Comparison of ENCODE assay signal across 2 cellular contexts in the genomic region with DNA sequence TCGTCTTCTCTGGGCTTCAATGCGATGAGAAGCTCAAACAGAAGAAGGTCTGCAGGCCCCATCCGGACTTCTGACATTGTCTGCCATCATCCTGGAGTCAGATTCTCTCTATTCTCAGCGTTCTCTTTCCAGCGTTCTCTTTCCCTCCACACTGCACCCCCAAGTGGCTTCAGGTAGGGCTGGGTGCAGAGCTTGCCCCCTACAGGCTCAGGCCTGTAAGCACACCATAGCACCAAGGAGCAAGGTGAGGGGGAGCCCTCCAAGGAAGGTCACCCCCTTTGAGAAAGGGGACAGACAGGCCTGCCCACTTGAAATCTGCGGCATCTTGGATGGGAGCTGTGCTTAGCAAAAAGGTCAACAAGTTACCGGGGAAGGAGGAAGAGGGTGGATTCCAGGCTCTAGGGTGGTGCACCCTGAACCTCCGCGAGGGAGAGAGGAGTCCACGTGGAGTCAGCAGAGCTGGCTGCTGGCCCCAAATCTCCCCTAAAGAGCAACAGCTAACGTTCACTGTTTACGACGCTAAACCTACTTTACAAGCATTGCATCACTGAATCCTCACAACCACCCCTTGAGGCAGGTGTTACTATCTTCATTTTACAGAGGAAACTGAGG.
TF ChIP-seq lines count a peak whose summit lies in the region.

No MANE protein-coding gene starts in this region.

TF ChIP-seq in GM23338, 12 proteins besides CTCF, POLR2A, EP300 and RAD21:
- no peak for TF ChIP-seq REST (IDR thresholded peaks at IDR 0.05; ENCODE audit: unreplicated experiment)
- no peak for TF ChIP-seq NANOG (IDR thresholded peaks at IDR 0.05; ENCODE audit: borderline replicate concordance)
- no peak for TF ChIP-seq JUNB (IDR thresholded peaks at IDR 0.05; ENCODE audit: unreplicated experiment)
- TF ChIP-seq, protein P1, sequence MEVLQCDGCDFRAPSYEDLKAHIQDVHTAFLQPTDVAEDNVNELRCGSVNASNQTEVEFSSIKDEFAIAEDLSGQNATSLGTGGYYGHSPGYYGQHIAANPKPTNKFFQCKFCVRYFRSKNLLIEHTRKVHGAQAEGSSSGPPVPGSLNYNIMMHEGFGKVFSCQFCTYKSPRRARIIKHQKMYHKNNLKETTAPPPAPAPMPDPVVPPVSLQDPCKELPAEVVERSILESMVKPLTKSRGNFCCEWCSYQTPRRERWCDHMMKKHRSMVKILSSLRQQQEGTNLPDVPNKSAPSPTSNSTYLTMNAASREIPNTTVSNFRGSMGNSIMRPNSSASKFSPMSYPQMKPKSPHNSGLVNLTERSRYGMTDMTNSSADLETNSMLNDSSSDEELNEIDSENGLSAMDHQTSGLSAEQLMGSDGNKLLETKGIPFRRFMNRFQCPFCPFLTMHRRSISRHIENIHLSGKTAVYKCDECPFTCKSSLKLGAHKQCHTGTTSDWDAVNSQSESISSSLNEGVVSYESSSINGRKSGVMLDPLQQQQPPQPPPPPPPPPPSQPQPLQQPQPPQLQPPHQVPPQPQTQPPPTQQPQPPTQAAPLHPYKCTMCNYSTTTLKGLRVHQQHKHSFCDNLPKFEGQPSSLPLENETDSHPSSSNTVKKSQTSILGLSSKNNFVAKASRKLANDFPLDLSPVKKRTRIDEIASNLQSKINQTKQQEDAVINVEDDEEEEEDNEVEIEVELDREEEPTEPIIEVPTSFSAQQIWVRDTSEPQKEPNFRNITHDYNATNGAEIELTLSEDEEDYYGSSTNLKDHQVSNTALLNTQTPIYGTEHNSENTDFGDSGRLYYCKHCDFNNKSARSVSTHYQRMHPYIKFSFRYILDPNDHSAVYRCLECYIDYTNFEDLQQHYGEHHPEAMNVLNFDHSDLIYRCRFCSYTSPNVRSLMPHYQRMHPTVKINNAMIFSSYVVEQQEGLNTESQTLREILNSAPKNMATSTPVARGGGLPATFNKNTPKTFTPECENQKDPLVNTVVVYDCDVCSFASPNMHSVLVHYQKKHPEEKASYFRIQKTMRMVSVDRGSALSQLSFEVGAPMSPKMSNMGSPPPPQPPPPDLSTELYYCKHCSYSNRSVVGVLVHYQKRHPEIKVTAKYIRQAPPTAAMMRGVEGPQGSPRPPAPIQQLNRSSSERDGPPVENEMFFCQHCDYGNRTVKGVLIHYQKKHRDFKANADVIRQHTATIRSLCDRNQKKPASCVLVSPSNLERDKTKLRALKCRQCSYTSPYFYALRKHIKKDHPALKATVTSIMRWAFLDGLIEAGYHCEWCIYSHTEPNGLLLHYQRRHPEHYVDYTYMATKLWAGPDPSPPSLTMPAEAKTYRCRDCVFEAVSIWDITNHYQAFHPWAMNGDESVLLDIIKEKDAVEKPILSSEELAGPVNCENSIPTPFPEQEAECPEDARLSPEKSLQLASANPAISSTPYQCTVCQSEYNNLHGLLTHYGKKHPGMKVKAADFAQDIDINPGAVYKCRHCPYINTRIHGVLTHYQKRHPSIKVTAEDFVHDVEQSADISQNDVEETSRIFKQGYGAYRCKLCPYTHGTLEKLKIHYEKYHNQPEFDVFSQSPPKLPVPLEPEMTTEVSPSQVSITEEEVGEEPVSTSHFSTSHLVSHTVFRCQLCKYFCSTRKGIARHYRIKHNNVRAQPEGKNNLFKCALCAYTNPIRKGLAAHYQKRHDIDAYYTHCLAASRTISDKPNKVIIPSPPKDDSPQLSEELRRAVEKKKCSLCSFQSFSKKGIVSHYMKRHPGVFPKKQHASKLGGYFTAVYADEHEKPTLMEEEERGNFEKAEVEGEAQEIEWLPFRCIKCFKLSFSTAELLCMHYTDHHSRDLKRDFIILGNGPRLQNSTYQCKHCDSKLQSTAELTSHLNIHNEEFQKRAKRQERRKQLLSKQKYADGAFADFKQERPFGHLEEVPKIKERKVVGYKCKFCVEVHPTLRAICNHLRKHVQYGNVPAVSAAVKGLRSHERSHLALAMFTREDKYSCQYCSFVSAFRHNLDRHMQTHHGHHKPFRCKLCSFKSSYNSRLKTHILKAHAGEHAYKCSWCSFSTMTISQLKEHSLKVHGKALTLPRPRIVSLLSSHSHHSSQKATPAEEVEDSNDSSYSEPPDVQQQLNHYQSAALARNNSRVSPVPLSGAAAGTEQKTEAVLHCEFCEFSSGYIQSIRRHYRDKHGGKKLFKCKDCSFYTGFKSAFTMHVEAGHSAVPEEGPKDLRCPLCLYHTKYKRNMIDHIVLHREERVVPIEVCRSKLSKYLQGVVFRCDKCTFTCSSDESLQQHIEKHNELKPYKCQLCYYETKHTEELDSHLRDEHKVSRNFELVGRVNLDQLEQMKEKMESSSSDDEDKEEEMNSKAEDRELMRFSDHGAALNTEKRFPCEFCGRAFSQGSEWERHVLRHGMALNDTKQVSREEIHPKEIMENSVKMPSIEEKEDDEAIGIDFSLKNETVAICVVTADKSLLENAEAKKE (CRISPR knock-in tag; IDR thresholded peaks at IDR 0.05) = no peak
- no peak for TF ChIP-seq ZNF331 (CRISPR knock-in tag; IDR thresholded peaks at IDR 0.05; ENCODE audit: low read depth)
- no peak for TF ChIP-seq EZH2 (IDR thresholded peaks at IDR 0.05; ENCODE audit: low read depth, unreplicated experiment)
- no peak for TF ChIP-seq STAT1 (IDR thresholded peaks at IDR 0.05; ENCODE audit: unreplicated experiment)

TF ChIP-seq in H1, 55 proteins besides CTCF, POLR2A, EP300 and RAD21:
- TF ChIP-seq, protein P2, sequence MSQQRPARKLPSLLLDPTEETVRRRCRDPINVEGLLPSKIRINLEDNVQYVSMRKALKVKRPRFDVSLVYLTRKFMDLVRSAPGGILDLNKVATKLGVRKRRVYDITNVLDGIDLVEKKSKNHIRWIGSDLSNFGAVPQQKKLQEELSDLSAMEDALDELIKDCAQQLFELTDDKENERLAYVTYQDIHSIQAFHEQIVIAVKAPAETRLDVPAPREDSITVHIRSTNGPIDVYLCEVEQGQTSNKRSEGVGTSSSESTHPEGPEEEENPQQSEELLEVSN (IDR thresholded peaks at IDR 0.05) = no peak
- no peak for TF ChIP-seq NANOG (IDR thresholded peaks at IDR 0.05; ENCODE audit: insufficient read depth, low read depth, low read length, poor library complexity, severe bottlenecking)
- no peak for TF ChIP-seq CHD2 (IDR thresholded peaks at IDR 0.05; ENCODE audit: low read length)
- no peak for TF ChIP-seq TCF12 (IDR thresholded peaks at IDR 0.05; ENCODE audit: low read depth, low read length)
- 0 out of 2 replicates have a peak, but pooled peaks have one; percentile 16 for TF ChIP-seq CREB1 (IDR thresholded peaks at IDR 0.05)
- TF ChIP-seq CHD7 (IDR thresholded peaks at IDR 0.05; ENCODE audit: insufficient replicate concordance, low read length) = no peak
- TF ChIP-seq CBX5 (IDR thresholded peaks at IDR 0.05; ENCODE audit: low read depth, low read length) = no peak
- no peak for TF ChIP-seq GABPA (IDR thresholded peaks at IDR 0.05; ENCODE audit: borderline replicate concordance, insufficient read depth, low read length)
- TF ChIP-seq HDAC6 (IDR thresholded peaks at IDR 0.05; ENCODE audit: low read depth, low read length) = no peak
- no peak for TF ChIP-seq KDM4A (IDR thresholded peaks at IDR 0.05; ENCODE audit: low read depth, low read length, severe bottlenecking)
- TF ChIP-seq NRF1 (IDR thresholded peaks at IDR 0.05; ENCODE audit: low read depth, low read length) = 0 out of 2 replicates have a peak, but pooled peaks have one; percentile 8
